ENCODE assay signal across 8 cellular contexts in the genomic region with DNA sequence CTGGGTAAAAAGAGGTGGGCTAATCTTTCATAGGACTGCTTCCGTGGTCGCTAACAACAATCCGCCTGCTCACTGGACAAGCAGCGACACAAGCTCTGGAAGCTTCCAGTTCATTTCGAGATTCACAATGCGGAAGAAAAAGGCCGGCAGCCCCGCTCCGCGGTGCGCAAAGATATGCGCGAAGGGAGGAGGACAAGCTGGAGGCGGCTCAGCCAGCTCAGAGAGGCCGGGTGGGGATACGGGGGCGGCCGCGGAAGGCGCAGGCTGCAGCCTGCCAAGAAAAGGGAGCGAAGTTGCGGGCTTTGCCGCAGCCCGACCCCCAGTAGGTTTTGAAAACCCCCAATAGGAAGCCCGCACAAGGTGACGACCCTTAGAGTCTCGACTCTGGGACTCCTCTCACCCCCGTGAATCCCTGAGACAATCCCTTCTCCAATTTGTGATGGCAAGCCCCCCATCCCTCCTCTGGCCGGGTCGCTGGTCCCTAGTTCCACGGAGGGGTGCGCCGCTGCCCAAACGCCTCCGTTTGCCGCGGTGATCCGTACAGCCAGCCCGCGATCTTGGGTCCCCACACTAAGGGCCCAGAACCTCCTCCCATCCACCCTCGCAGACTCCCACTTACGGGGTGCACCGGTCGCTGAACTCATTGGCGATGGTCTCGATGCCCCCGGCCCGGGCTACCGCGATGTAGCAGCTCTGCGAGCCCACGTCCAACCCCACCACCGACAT. TPM values are rescaled to one million over a fixed set of nuclear protein-coding genes. Genes with fewer than 3 reads are reported as not detected.
A peak's percentile ranks its signal among the peaks of the same experiment; 100 is the strongest.
DNase-seq lines count a peak whose midpoint lies in the region; ATAC-seq and TF ChIP-seq lines count a peak whose summit lies in the region.

No MANE protein-coding gene starts in this region.

- peak; percentile 68 for DNase-seq in GDM1 (lab: John Stamatoyannopoulos, UW)
- peak; percentile 65 for DNase-seq in H7
- DNase-seq in NAMALWA (ENCODE audit: low spot score) = peak; percentile 79
- DNase-seq in activated CD4-positive, alpha-beta T cell treated with anti-CD3 and anti-CD28 coated beads for 36 hours = peak; percentile 84
- peak; percentile 78 for DNase-seq in coronary artery (ENCODE audit: low spot score)
- peak; percentile 84 to 89 for DNase-seq in left lung
- peak; percentile 69 for DNase-seq in stimulated activated CD4-positive, alpha-beta T cell treated with anti-CD3 and anti-CD28 coated beads, Interleukin-2, amount 100 ng/mL, for 4 hours (ENCODE audit: low read depth)

- H3K4me3 ChIP-seq in H7 (ENCODE audit: insufficient read depth, low read depth, low read length) (peak overlapping the region; percentile 89), coronary artery (peak overlapping the region; percentile 92), left lung (peak overlapping the region; percentile 75 to 98)

- TF ChIP-seq CTCF in coronary artery (IDR thresholded peaks at IDR 0.05) (no peak), left lung (IDR thresholded peaks at IDR 0.05) (no peak)

- H3K27ac Mint-ChIP-seq in activated CD4-positive, alpha-beta T cell treated with anti-CD3 and anti-CD28 coated beads for 36 hours = peak overlapping the region; percentile 100

- H3K4me1 ChIP-seq in left lung = peaks cover 17 to 31% of the 10 kb centered on the region in 2 donors

- CTCF ChIA-PET in activated CD4-positive, alpha-beta T cell treated with anti-CD3 and anti-CD28 coated beads for 36 hours (lab: Charles Lee) = interaction anchor here (0.9 to 2.2 kb wide), 3 partner anchors 39 to 116 kb away, joined by 3 to 9 read pairs (median 6); a partner anchor contains a TSS

- H3K27me3 Mint-ChIP-seq in activated CD4-positive, alpha-beta T cell treated with anti-CD3 and anti-CD28 coated beads for 36 hours = no peaks in the 10 kb centered on the region

- peaks cover 37% of the 10 kb centered on the region for H3K36me3 Mint-ChIP-seq in activated CD4-positive, alpha-beta T cell treated with anti-CD3 and anti-CD28 coated beads for 36 hours (ENCODE audit: low read depth)

- H3K27ac ChIP-seq in coronary artery (peak overlapping the region; percentile 90 to 93), left lung (peak overlapping the region; percentile 91 to 100)

- no peaks in the 10 kb centered on the region for H3K9me3 Mint-ChIP-seq in activated CD4-positive, alpha-beta T cell treated with anti-CD3 and anti-CD28 coated beads for 36 hours (ENCODE audit: low read depth)

- intact Hi-C loops in activated CD4-positive, alpha-beta T cell treated with anti-CD3 and anti-CD28 coated beads for 36 hours (cut with DNase I, micrococcal nuclease) = loop anchor here (1.0 to 10.0 kb wide), 7 partner anchors 421 to 1306 kb away; a partner anchor contains a TSS
- intact Hi-C loops in left lung (cut with DNase I) = no loop called here

- no peaks in the 10 kb centered on the region for H3K9me3 ChIP-seq in left lung

- no peaks in the 10 kb centered on the region for H3K27me3 ChIP-seq in H7 (ENCODE audit: control insufficient read depth, insufficient read depth, low read length)
- no peaks in the 10 kb centered on the region for H3K27me3 ChIP-seq in left lung

- H3K4me3 Mint-ChIP-seq in activated CD4-positive, alpha-beta T cell treated with anti-CD3 and anti-CD28 coated beads for 36 hours = peak overlapping the region; percentile 88

- H3K4me1 Mint-ChIP-seq in activated CD4-positive, alpha-beta T cell treated with anti-CD3 and anti-CD28 coated beads for 36 hours = peaks cover 32% of the 10 kb centered on the region

- POLR2A ChIA-PET in activated CD4-positive, alpha-beta T cell treated with anti-CD3 and anti-CD28 coated beads for 36 hours (lab: Charles Lee) = interaction anchor here (0.5 to 1.0 kb wide), 8 partner anchors 11 to 854 kb away, joined by 3 to 6 read pairs (median 4); no protein-coding TSS in a partner anchor

- ATAC-seq in activated CD4-positive, alpha-beta T cell treated with anti-CD3 and anti-CD28 coated beads for 36 hours = peak; percentile 14
- ATAC-seq in left lung (peak; percentile 50), GM18520 (IDR thresholded peaks at IDR 0.05; ENCODE audit: unreplicated experiment) (no peak)

- H3K36me3 ChIP-seq in H7 (replicated peaks; ENCODE audit: control insufficient read depth, insufficient read depth, low read length) (no peaks in the 10 kb centered on the region), left lung (peaks cover 0 to 22% of the 10 kb centered on the region in 2 donors)

RNA-seq across cellular contexts. Expression of a gene that starts 0.7 kb away (rescaled TPM):
- 37.3 and 47.2 TPM in 2 replicates for total RNA-seq in H7 (2014; rRNA removed; shearing (Covaris generic))
- 100 to 1,000 TPM; 229 to 259 TPM for total RNA-seq in activated CD4-positive, alpha-beta T cell treated with anti-CD3 and anti-CD28 coated beads for 36 hours
- total RNA-seq in left lung = 100 to 1,000 TPM in 1 of 2 donors, 10 to 100 TPM in 1; 92.7 to 122 TPM

RNA-seq across cellular contexts. Expression of a gene that starts 38.8 kb away (rescaled TPM):
- total RNA-seq in H7 (2014; rRNA removed; shearing (Covaris generic)) = 3.8 and 4.4 TPM in 2 replicates
- total RNA-seq in activated CD4-positive, alpha-beta T cell treated with anti-CD3 and anti-CD28 coated beads for 36 hours = 1 to 10 TPM; 2.1 to 2.4 TPM
- 1 to 10 TPM; 6.5 to 6.9 TPM for total RNA-seq in left lung

Comparison
In these comparisons a context has a peak if more than half of its experiments do, and no peak if none do; other contexts are left out.
1. intact Hi-C loops: an anchor here in activated CD4-positive, alpha-beta T cell treated with anti-CD3 and anti-CD28 coated beads for 36 hours (1.0 to 10.0 kb wide); none called in left lung.